Comparison of ENCODE assay signal across 8 cellular contexts in the genomic region with DNA sequence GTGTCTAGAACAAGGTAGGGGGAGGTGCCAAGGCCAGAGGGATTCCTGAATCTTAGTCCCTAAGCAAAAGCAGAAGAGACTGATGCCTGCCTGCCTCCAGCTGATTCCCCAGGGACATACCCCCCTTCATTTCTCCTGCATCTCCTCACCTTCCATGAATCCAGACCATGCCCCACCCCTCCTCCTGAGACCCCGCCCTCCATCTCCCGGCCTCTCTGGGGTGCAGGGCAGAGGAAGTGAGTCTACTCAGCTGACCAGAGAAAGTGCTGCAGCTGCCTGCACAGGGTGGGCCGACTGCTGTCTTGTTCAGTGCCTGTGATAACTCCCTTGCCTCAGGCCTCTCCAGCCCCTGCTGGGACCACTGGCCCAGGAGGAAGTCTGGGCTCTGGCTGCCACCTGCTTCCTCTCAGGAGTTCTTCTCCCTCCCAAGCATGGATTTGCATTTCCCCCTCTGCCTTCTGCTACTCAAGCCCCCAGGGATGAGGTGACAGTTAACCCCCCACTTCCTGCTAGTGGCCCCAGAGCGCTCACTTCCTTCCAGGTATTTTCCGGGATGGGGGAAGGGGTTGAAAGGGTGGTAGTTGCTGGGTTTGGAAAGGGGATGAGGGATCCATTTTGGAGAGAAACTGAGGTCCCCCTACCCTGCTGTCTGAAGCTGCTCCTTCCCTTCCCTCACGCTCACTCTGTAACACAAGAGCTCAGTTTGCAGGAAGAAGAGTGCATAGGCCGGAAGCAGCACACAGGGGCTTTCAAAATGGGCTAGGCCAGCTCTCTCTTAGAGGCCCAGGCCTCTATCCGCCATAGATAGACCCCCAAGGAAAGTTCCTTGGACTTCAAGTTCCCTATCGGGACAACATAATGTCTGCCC. TPM values are rescaled to one million over a fixed set of nuclear protein-coding genes. Genes with fewer than 3 reads are reported as not detected.
DNase-seq lines count a peak whose midpoint lies in the region; ATAC-seq and TF ChIP-seq lines count a peak whose summit lies in the region.

No MANE protein-coding gene starts in this region.

- H3K36me3 ChIP-seq in left ventricle myocardium inferior (peaks cover 3% of the 10 kb centered on the region), skeletal muscle tissue (ENCODE audit: control insufficient read depth in 3 of 3, insufficient read depth in 3 of 3, low read length in 3 of 3) (peaks cover 0 to 9% (median 2%) of the 10 kb centered on the region in 3 donors), A673 (ENCODE audit: insufficient read depth, low read length, poor library complexity, severe bottlenecking) (no peaks in the 10 kb centered on the region)

- H3K9ac ChIP-seq in skeletal muscle tissue (ENCODE audit: low read depth in 1 of 3, low read length in 3 of 3), result no peak overlapping the region

- CTCF ChIA-PET in A673 (lab: Charles Lee), result no interaction called here

- ATAC-seq in GM21717 (IDR thresholded peaks at IDR 0.05; ENCODE audit: unreplicated experiment), result peak; percentile 22

- peak overlapping the region; percentile 67 for H3K27ac ChIP-seq in left ventricle myocardium inferior (replicated peaks)
- H3K27ac ChIP-seq in skeletal muscle tissue (ENCODE audit: low read depth, low read length), result peak overlapping the region; percentile 83
- no peak overlapping the region for H3K27ac ChIP-seq in A673 (ENCODE audit: low read depth, low read length, poor library complexity, severe bottlenecking)

- peaks cover 18% of the 10 kb centered on the region for H3K4me1 ChIP-seq in left ventricle myocardium inferior
- H3K4me1 ChIP-seq in skeletal muscle tissue (ENCODE audit: control insufficient read depth in 3 of 3, insufficient read depth in 3 of 3, low read length in 3 of 3), result peaks cover 14 to 19% (median 18%) of the 10 kb centered on the region in 3 donors
- H3K4me1 ChIP-seq in A673 (ENCODE audit: insufficient read depth, low read length, poor library complexity, severe bottlenecking), result no peaks in the 10 kb centered on the region

- DNase-seq in AG10803 (ENCODE audit: low read depth), result peak; percentile 80
- DNase-seq in NCI-H146 treated with DMSO at 0.1 percent for 48 hours (lab: John Stamatoyannopoulos, UW; ENCODE audit: unreplicated experiment), result peak; percentile 26
- peak; percentile 93 to 94 for DNase-seq in activated T-cell treated with anti-CD3 and anti-CD28 coated beads, Interleukin-2, amount 50 U/mL, for 48 hours
- DNase-seq in left ventricle myocardium inferior, result peak; percentile 60
- DNase-seq in dedifferentiated amniotic fluid mesenchymal stem cell (ENCODE audit: extremely low spot score), result no peak
- no peak for DNase-seq in A673 (ENCODE audit: low spot score)

- H3K27me3 ChIP-seq in left ventricle myocardium inferior (ENCODE audit: low read depth) (peaks cover 18% of the 10 kb centered on the region), skeletal muscle tissue (ENCODE audit: control insufficient read depth in 3 of 3, insufficient read depth in 3 of 3, low read length in 3 of 3) (peaks cover 0 to 29% (median 10%) of the 10 kb centered on the region in 3 donors), A673 (replicated peaks; ENCODE audit: insufficient read depth, low read depth, low read length, poor library complexity) (no peaks in the 10 kb centered on the region)

- no TSS peak for BruUV-seq in A673 (replicated peaks; lab: Mats Ljungman, UMichigan)

- H3K4me3 ChIP-seq in AG10803 (ENCODE audit: low read length) (peak overlapping the region; percentile 60), left ventricle myocardium inferior (peak overlapping the region; percentile 29), skeletal muscle tissue (ENCODE audit: low read length in 3 of 3) (peak overlapping the region in 1 of 3 donors; percentile 10), A673 (ENCODE audit: low read depth, low read length, poor library complexity, severe bottlenecking) (no peak overlapping the region)

- no peaks in the 10 kb centered on the region for H3K9me3 ChIP-seq in left ventricle myocardium inferior (replicated peaks)
- H3K9me3 ChIP-seq in skeletal muscle tissue (ENCODE audit: control insufficient read depth in 3 of 3, low read length in 3 of 3), result no peaks in the 10 kb centered on the region
- no peaks in the 10 kb centered on the region for H3K9me3 ChIP-seq in A673 (ENCODE audit: low read depth, low read length, poor library complexity, severe bottlenecking)

- POLR2A ChIA-PET in A673 (lab: Charles Lee; ENCODE audit: low non-redundant PET), result no interaction called here

- intact Hi-C loops in left ventricle myocardium inferior (cut with micrococcal nuclease), result no loop called here
- intact Hi-C loops in A673 (cut with micrococcal nuclease; ENCODE audit: unreplicated experiment), result no loop called here

- TF ChIP-seq CTCF in AG10803 (conservative IDR thresholded peaks at IDR 0.05; ENCODE audit: low read length), result no peak
- no peak for TF ChIP-seq CTCF in left ventricle myocardium inferior (IDR thresholded peaks at IDR 0.05; ENCODE audit: borderline replicate concordance)
- TF ChIP-seq CTCF in A673 (conservative IDR thresholded peaks at IDR 0.05; ENCODE audit: low read depth, low read length), result no peak

RNA-seq across cellular contexts. Expression of a gene that starts 10.5 kb away (rescaled TPM):
- total RNA-seq in left ventricle myocardium inferior (12.8 TPM), skeletal muscle tissue (1.0 TPM), A673 (2021) (0.21 and 0.24 TPM in 2 replicates)

RNA-seq across cellular contexts. Expression of a gene that starts 12.9 kb away (rescaled TPM):
- 55.2 TPM for total RNA-seq in left ventricle myocardium inferior
- 62.6 TPM for total RNA-seq in skeletal muscle tissue
- 93.1 and 106 TPM in 2 replicates for total RNA-seq in A673 (2021)

RNA-seq across cellular contexts. Expression of a gene that starts 58.4 kb away (rescaled TPM):
- total RNA-seq in left ventricle myocardium inferior (0.05 TPM), skeletal muscle tissue (14.1 TPM), A673 (2021) (not detected in 2 replicates)

Comparison
In these comparisons a context has a peak if more than half of its experiments do, and no peak if none do; other contexts are left out.
1. DNase-seq: peak in AG10803 (single experiment), NCI-H146 treated with DMSO at 0.1 percent for 48 hours (single experiment), activated T-cell treated with anti-CD3 and anti-CD28 coated beads, Interleukin-2, amount 50 U/mL, for 48 hours (2 of 2) and left ventricle myocardium inferior (single experiment); none in dedifferentiated amniotic fluid mesenchymal stem cell (single experiment) and A673 (single experiment).
2. RNA of a gene that starts 58.4 kb away (total RNA-seq): 14.1 TPM in skeletal muscle tissue (single experiment); 0.05 TPM in left ventricle myocardium inferior (single experiment) and not detected in A673; every median in the first group is over 10 times any median in the second.